ENCODE assay signal across 19 cellular contexts in genomic region chr1:205714906-205715246, GRCh38. TPM values are rescaled to one million over a fixed set of nuclear protein-coding genes. Genes with fewer than 3 reads are reported as not detected.
DNase-seq lines count a peak whose midpoint lies in the region; ATAC-seq and TF ChIP-seq lines count a peak whose summit lies in the region.
"Had no signal": no experiment of that assay in that cellular context is flagged by ENCODE, and none has a peak within 500 bp of the region (broad histone marks: within the 10 kb centered on the region; RNA-seq: fewer than 3 reads in every experiment).

No MANE protein-coding gene starts in this region.

- H3K27me3 ChIP-seq in endodermal cell (ENCODE audit: control insufficient read depth, insufficient read depth, low read length, poor library complexity, severe bottlenecking) = no peaks in the 10 kb centered on the region
- H3K27me3 ChIP-seq: pancreas had no signal

- DNase-seq in HFFc6 (no peak), endodermal cell (no peak), nephron progenitor cell (no peak), NCI-H2171 treated with DMSO at 0.1 percent for 48 hours (lab: John Stamatoyannopoulos, UW) (no peak), NCI-H526 treated with DMSO at 0.1 percent for 48 hours (lab: John Stamatoyannopoulos, UW) (no peak), mucosa of descending colon (no peak)
- DNase-seq: activated CD8-positive, alpha-beta memory T cell treated with anti-CD3 and anti-CD28 coated beads for 24 hours; activated effector memory CD4-positive, alpha-beta T cell treated with Interleukin-2 at 50 U/mL for 16 hours; Calu3; kidney glomerular epithelial cell; NCI-H1436; NCI-H2171; NCI-H748 treated with DMSO at 0.1 percent for 48 hours; OCI-M1; pancreas; stimulated activated CD4-positive, alpha-beta T cell treated with anti-CD3 and anti-CD28 coated beads, Interleukin-2, amount 100 ng/mL, for 24 hours had no signal

- no peak overlapping the region for H3K4me3 ChIP-seq in endodermal cell (ENCODE audit: low read length)
- no peak overlapping the region for H3K4me3 ChIP-seq in mucosa of descending colon
- H3K4me3 ChIP-seq: pancreas had no signal

- WGBS in endodermal cell (ENCODE audit: insufficient coverage in 1 of 2, insufficient read length in 1 of 2), 2 experiments = 91 to 100% methylated on average over 2 to 4 of the region's 4 CpGs

- intact Hi-C loops in mucosa of descending colon (cut with DNase I, micrococcal nuclease) = loop anchor here in 1 of 2 donors (5.0 kb wide), 1 partner anchor 58 kb away; no protein-coding TSS in a partner anchor

- peaks cover 4% of the 10 kb centered on the region for H3K4me1 ChIP-seq in endodermal cell (ENCODE audit: control insufficient read depth, insufficient read depth, low read length)
- H3K4me1 ChIP-seq in mucosa of descending colon (ENCODE audit: low read depth) = peaks cover 7% of the 10 kb centered on the region
- H3K4me1 ChIP-seq: pancreas had no signal

- no peak for ATAC-seq in mucosa of descending colon
- ATAC-seq in HG03159 (IDR thresholded peaks at IDR 0.05; ENCODE audit: unreplicated experiment) = no peak

- H3K27ac Mint-ChIP-seq in HFFc6 (peak overlapping the region; percentile 70), endodermal cell (peak overlapping the region; percentile 52), nephron progenitor cell (peak overlapping the region; percentile 86)
- H3K27ac Mint-ChIP-seq: T-helper 1 cell treated with Interleukin-12 subunit alpha and Interleukin-12 subunit beta and Interleukin-4 antibody, amounts not matched to agents 30 μg/mL and 1 μg/mL, for 36 hours had no signal

- H3K27me3 Mint-ChIP-seq in HFFc6 (ENCODE audit: insufficient read depth) (no peaks in the 10 kb centered on the region; the same call in 1 of the 2 replicates), endodermal cell (ENCODE audit: insufficient read depth) (no peaks in the 10 kb centered on the region), nephron progenitor cell (ENCODE audit: low read depth, poor library complexity) (no peaks in the 10 kb centered on the region)

- H3K27ac ChIP-seq in C4-2B (peak overlapping the region; percentile 53; the same call in 1 of the 2 replicates), endodermal cell (ENCODE audit: low read depth, low read length) (peak overlapping the region; percentile 9)
- H3K27ac ChIP-seq: pancreas had no signal

- no peaks in the 10 kb centered on the region for H3K9me3 Mint-ChIP-seq in HFFc6
- no peaks in the 10 kb centered on the region for H3K9me3 Mint-ChIP-seq in endodermal cell
- H3K9me3 Mint-ChIP-seq in nephron progenitor cell = no peaks in the 10 kb centered on the region
- H3K9me3 Mint-ChIP-seq: T-helper 1 cell treated with Interleukin-12 subunit alpha and Interleukin-12 subunit beta and Interleukin-4 antibody, amounts not matched to agents 30 μg/mL and 1 μg/mL, for 36 hours had no signal

- TF ChIP-seq CTCF in C4-2B (conservative IDR thresholded peaks at IDR 0.05) (no peak), HFFc6 (IDR thresholded peaks at IDR 0.05) (no peak), endodermal cell (conservative IDR thresholded peaks at IDR 0.05) (no peak), nephron progenitor cell (IDR thresholded peaks at IDR 0.05) (no peak), mucosa of descending colon (IDR thresholded peaks at IDR 0.05) (no peak)

- H3K36me3 Mint-ChIP-seq in HFFc6 (ENCODE audit: low read depth) (peaks cover 42% of the 10 kb centered on the region), endodermal cell (ENCODE audit: low read depth) (peaks cover 52% of the 10 kb centered on the region), nephron progenitor cell (ENCODE audit: low read depth) (peaks cover 42% of the 10 kb centered on the region)

- H3K4me1 Mint-ChIP-seq in HFFc6 (ENCODE audit: low read depth) (peaks cover 38% of the 10 kb centered on the region), endodermal cell (peaks cover 41% of the 10 kb centered on the region), nephron progenitor cell (peaks cover 11% of the 10 kb centered on the region)

- H3K9ac ChIP-seq in endodermal cell (ENCODE audit: extremely low read depth, low read length, poor library complexity, severe bottlenecking) = no peak overlapping the region

- H3K9me3 ChIP-seq in endodermal cell (ENCODE audit: control insufficient read depth, low read length) = no peaks in the 10 kb centered on the region
- H3K9me3 ChIP-seq in mucosa of descending colon = no peaks in the 10 kb centered on the region
- H3K9me3 ChIP-seq: pancreas had no signal

- H3K36me3 ChIP-seq in endodermal cell (ENCODE audit: control insufficient read depth, insufficient read depth, low read length) (peaks cover 90% of the 10 kb centered on the region), mucosa of descending colon (ENCODE audit: low read depth) (no peaks in the 10 kb centered on the region)

- H3K4me3 Mint-ChIP-seq in HFFc6 = no peak overlapping the region
- H3K4me3 Mint-ChIP-seq in endodermal cell = no peak overlapping the region
- no peak overlapping the region for H3K4me3 Mint-ChIP-seq in nephron progenitor cell
- H3K4me3 Mint-ChIP-seq: T-helper 1 cell treated with Interleukin-12 subunit alpha and Interleukin-12 subunit beta and Interleukin-4 antibody, amounts not matched to agents 30 μg/mL and 1 μg/mL, for 36 hours had no signal

RNA-seq across cellular contexts. Expression of gene SLC45A3, which starts 34.6 kb away (rescaled TPM):
- total RNA-seq in HFFc6 (2021; fragmentation: NEBNext Ultra II Directional; extraction: Animal tissue kit (Norgen Biotek cat#: 25700)) = 1 to 10 TPM; 1.1 to 2.4 (median 1.4) TPM
- total RNA-seq in endodermal cell = 10 to 100 TPM in 1 of 2 donors, 1 to 10 TPM in 1; 7.9 to 10.2 TPM
- polyA plus RNA-seq in endodermal cell (2013, experiment 1 of 2) = 22.4 TPM
- 17.5 TPM for polyA plus RNA-seq in endodermal cell (2013, experiment 2 of 2)
- 10 to 100 TPM; 13.7 to 19.0 (median 18.8) TPM for total RNA-seq in mucosa of descending colon

RNA-seq across cellular contexts. Expression of gene NUCKS1, which starts 35.1 kb away (rescaled TPM):
- total RNA-seq in HFFc6 (2021; fragmentation: NEBNext Ultra II Directional; extraction: Animal tissue kit (Norgen Biotek cat#: 25700)) = 100 to 1,000 TPM; 187 to 259 (median 222) TPM
- 100 to 1,000 TPM; 380 to 532 TPM for total RNA-seq in endodermal cell
- 267 TPM for polyA plus RNA-seq in endodermal cell (2013, experiment 1 of 2)
- polyA plus RNA-seq in endodermal cell (2013, experiment 2 of 2) = 284 TPM
- total RNA-seq in mucosa of descending colon = 100 to 1,000 TPM in 2 of 3 donors, 10 to 100 TPM in 1; 52.7 to 140 (median 103) TPM
